ENCODE assay signal across 1 cellular context in genomic region chr20:38296433-38296832, GRCh38.
TF ChIP-seq lines count a peak whose summit lies in the region.

No MANE protein-coding gene starts in this region.

TF ChIP-seq in WTC11, 78 proteins besides CTCF, POLR2A, EP300 and RAD21 (continued from another document):
- TF ChIP-seq CDX4 (CRISPR knock-in tag; IDR thresholded peaks at IDR 0.05; ENCODE audit: borderline replicate concordance): no peak
- TF ChIP-seq ETV6 (CRISPR knock-in tag; IDR thresholded peaks at IDR 0.05): no peak
- no peak for TF ChIP-seq NFYB (CRISPR knock-in tag; conservative IDR thresholded peaks at IDR 0.05; ENCODE audit: low read depth)
- no peak for TF ChIP-seq FOXK1 (CRISPR knock-in tag; IDR thresholded peaks at IDR 0.05)
- no peak for TF ChIP-seq GRHL2 (CRISPR knock-in tag; IDR thresholded peaks at IDR 0.05; ENCODE audit: insufficient replicate concordance, severe bottlenecking)
- no peak for TF ChIP-seq NR2C2 (CRISPR knock-in tag; IDR thresholded peaks at IDR 0.05)
- TF ChIP-seq PREB (CRISPR knock-in tag; IDR thresholded peaks at IDR 0.05; ENCODE audit: borderline replicate concordance): no peak
- no peak for TF ChIP-seq ZNF232 (CRISPR knock-in tag; IDR thresholded peaks at IDR 0.05)
- no peak for TF ChIP-seq FOXP1 (CRISPR knock-in tag; IDR thresholded peaks at IDR 0.05; ENCODE audit: borderline replicate concordance)
